Comparison of ENCODE assay signal across 8 cellular contexts in the genomic region with DNA sequence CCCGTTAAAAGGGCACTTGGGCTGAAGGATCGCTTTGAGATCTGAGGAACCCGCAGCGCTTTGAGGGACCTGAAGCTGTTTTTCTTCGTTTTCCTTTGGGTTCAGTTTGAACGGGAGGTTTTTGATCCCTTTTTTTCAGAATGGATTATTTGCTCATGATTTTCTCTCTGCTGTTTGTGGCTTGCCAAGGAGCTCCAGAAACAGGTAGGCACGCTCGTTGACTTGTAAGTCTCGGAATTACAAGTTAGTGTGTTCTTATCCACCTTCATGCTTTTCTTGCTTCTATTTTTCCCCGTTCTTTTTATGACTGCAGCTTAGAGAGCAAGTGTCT. TPM values are rescaled to one million over a fixed set of nuclear protein-coding genes. Genes with fewer than 3 reads are reported as not detected.
DNase-seq lines count a peak whose midpoint lies in the region; ATAC-seq and TF ChIP-seq lines count a peak whose summit lies in the region.

No MANE protein-coding gene starts in this region.

- TF ChIP-seq CTCF in HFFc6 (IDR thresholded peaks at IDR 0.05) (no peak), body of pancreas (IDR thresholded peaks at IDR 0.05) (peak in 1 of 7 experiments; percentile 2)

- peak overlapping the region; percentile 64 for H3K4me2 ChIP-seq in BLaER1

- H3K27ac ChIP-seq in BLaER1 (no peak overlapping the region), body of pancreas (peak overlapping the region; percentile 22 to 81 (median 74)), muscle layer of duodenum (ENCODE audit: low read length) (peak overlapping the region; percentile 61)

- ATAC-seq in body of pancreas = no peak

- peak in 1 of 3 donors; percentile 10 for TF ChIP-seq POLR2A in body of pancreas (IDR thresholded peaks at IDR 0.05)

- H3K4me3 Mint-ChIP-seq in HFFc6 = peak overlapping the region; percentile 94

- no peak overlapping the region for H3K9ac ChIP-seq in BLaER1

- H3K9me3 Mint-ChIP-seq in HFFc6 = no peaks in the 10 kb centered on the region

- peaks cover 4% of the 10 kb centered on the region; the same call in 1 of the 2 replicates for H3K27me3 Mint-ChIP-seq in HFFc6 (ENCODE audit: insufficient read depth)

- WGBS in body of pancreas, 2 donors = 2% methylated on average over 10 of the region's 10 CpGs

- H3K9me3 ChIP-seq in BLaER1 = no peaks in the 10 kb centered on the region
- no peaks in the 10 kb centered on the region for H3K9me3 ChIP-seq in body of pancreas
- no peaks in the 10 kb centered on the region for H3K9me3 ChIP-seq in muscle layer of duodenum (ENCODE audit: control insufficient read depth in 1 of 2, low read length in 2 of 2)

- H3K4me1 Mint-ChIP-seq in HFFc6 (ENCODE audit: low read depth) = peaks cover 79% of the 10 kb centered on the region

- peak overlapping the region; percentile 22 for H3K4me3 ChIP-seq in BLaER1
- H3K4me3 ChIP-seq in body of pancreas = peak overlapping the region in 1 of 2 donors; percentile 31
- H3K4me3 ChIP-seq in muscle layer of duodenum (ENCODE audit: low read depth in 1 of 2, low read length in 2 of 2) = peak overlapping the region; percentile 69 to 92

- H3K27me3 ChIP-seq in BLaER1 (peaks cover 41% of the 10 kb centered on the region), body of pancreas (no peaks in the 10 kb centered on the region), muscle layer of duodenum (ENCODE audit: low read depth, low read length) (no peaks in the 10 kb centered on the region)

- intact Hi-C loops in body of pancreas (cut with DNase I) = loop anchor here (10.0 kb wide), 1 partner anchor 314 kb away; no protein-coding TSS in a partner anchor

- DNase-seq in HFFc6 (no peak), body of pancreas (no peak), NCI-H1092 treated with DMSO at 0.1 percent for 48 hours (lab: John Stamatoyannopoulos, UW) (no peak), NCI-H226 (no peak), occipital lobe (lab: John Stamatoyannopoulos, UW) (no peak), NCI-H1930 (lab: John Stamatoyannopoulos, UW) (no peak)

- H3K4me1 ChIP-seq in BLaER1 = peaks cover 11% of the 10 kb centered on the region; the same call in 1 of the 2 replicates
- H3K4me1 ChIP-seq in body of pancreas = peaks cover 58% of the 10 kb centered on the region
- H3K4me1 ChIP-seq in muscle layer of duodenum (ENCODE audit: control insufficient read depth in 1 of 2, insufficient read depth in 2 of 2, low read length in 2 of 2) = peaks cover 0 to 6% of the 10 kb centered on the region in 2 donors

- H3K36me3 Mint-ChIP-seq in HFFc6 (ENCODE audit: low read depth) = peaks cover 17% of the 10 kb centered on the region

- H4K20me1 ChIP-seq in BLaER1 = no peaks in the 10 kb centered on the region

- no peaks in the 10 kb centered on the region for H3K36me3 ChIP-seq in BLaER1
- H3K36me3 ChIP-seq in body of pancreas (replicated peaks in 1 of 2; ENCODE audit: insufficient read depth in 1 of 2, low read depth in 2 of 2) = no peaks in the 10 kb centered on the region
- H3K36me3 ChIP-seq in muscle layer of duodenum (ENCODE audit: control insufficient read depth in 1 of 2, insufficient read depth in 2 of 2, low read length in 2 of 2) = no peaks in the 10 kb centered on the region

- peak overlapping the region; percentile 88 for H3K27ac Mint-ChIP-seq in HFFc6

RNA-seq across cellular contexts. Expression of gene EDN1, which starts 0.3 kb away (rescaled TPM):
- 1 to 10 TPM; 2.6 to 7.4 (median 3.7) TPM for total RNA-seq in HFFc6 (2021; fragmentation: NEBNext Ultra II Directional; extraction: Animal tissue kit (Norgen Biotek cat#: 25700))
- 10 to 100 TPM in 1 of 2 donors, under 1 TPM in 1; 0.66 to 19.7 TPM for total RNA-seq in body of pancreas
- 5.9 TPM for total RNA-seq in occipital lobe
